ENCODE assay signal across 12 cellular contexts in the genomic region with DNA sequence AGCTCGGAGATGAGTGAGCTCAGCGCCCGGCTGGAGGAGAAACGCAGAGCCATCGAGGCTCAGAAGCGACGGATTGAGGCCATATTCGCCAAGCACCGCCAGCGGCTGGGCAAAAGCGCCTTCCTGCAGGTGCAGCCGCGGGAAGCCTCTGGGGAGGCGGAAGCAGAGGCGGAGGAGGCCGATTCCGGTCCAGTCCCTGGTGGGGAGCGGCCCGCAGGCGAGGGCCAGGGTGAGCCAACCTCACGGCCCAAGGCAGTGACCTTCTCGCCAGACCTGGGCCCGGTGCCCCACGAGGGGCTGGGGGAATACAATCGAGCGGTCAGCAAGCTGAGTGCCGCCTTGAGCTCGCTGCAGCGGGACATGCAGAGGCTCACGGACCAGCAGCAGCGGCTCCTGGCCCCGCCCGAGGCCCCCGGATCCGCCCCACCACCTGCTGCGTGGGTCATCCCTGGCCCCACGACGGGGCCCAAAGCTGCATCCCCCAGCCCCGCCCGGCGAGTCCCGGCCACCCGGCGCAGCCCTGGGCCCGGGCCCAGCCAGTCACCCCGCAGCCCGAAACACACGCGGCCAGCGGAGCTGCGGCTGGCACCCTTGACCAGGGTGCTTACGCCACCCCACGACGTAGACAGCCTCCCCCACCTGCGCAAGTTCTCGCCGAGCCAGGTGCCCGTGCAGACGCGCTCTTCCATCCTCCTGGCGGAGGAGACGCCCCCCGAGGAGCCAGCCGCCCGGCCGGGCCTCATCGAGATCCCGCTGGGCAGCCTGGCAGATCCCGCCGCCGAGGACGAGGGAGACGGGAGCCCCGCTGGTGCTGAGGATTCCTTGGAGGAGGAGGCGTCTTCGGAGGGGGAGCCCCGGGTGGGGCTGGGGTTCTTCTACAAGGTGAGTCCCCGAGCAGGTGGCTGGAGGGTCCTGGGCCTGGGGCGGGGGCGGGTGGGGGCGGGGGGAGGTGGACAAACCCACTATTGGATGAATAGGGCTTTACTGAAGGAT. TPM values are rescaled to one million over a fixed set of nuclear protein-coding genes. Genes with fewer than 3 reads are reported as not detected.
DNase-seq lines count a peak whose midpoint lies in the region; ATAC-seq and TF ChIP-seq lines count a peak whose summit lies in the region.
"Had no signal": no experiment of that assay in that cellular context is flagged by ENCODE, and none has a peak within 500 bp of the region (broad histone marks: within the 10 kb centered on the region; RNA-seq: fewer than 3 reads in every experiment).

No MANE protein-coding gene starts in this region.

- H3F3A ChIP-seq in PC-9 (ENCODE audit: insufficient read depth, low read depth) = peaks cover 12% of the 10 kb centered on the region

- H3K27me3 ChIP-seq in PC-9 (ENCODE audit: insufficient read depth, low read depth) (no peaks in the 10 kb centered on the region), osteoblast (ENCODE audit: insufficient read depth, low read length) (no peaks in the 10 kb centered on the region)

- H3K4me1 ChIP-seq in PC-9 (replicated peaks; ENCODE audit: insufficient read depth) (peaks cover 5% of the 10 kb centered on the region; the same call in 1 of the 2 replicates), osteoblast (ENCODE audit: insufficient read depth, low read length) (no peaks in the 10 kb centered on the region)
- H3K4me1 ChIP-seq: A549, Caco-2 had no signal

- H3K4me2 ChIP-seq in PC-9 = no peak overlapping the region
- H3K4me2 ChIP-seq in osteoblast (ENCODE audit: insufficient read depth, low read length) = no peak overlapping the region
- H3K4me2 ChIP-seq: A549 had no signal

- CTCF ChIA-PET in PC-9 (lab: Charles Lee) = no interaction called here

- ATAC-seq in left colon (peak; percentile 6), GM19467 (IDR thresholded peaks at IDR 0.05; ENCODE audit: unreplicated experiment) (no peak)
- ATAC-seq: A549; CD8-positive, alpha-beta T cell; HCT116 had no signal

- H3K4me3 ChIP-seq in PC-9 (no peak overlapping the region), osteoblast (ENCODE audit: insufficient read depth, low read length) (no peak overlapping the region)
- H3K4me3 ChIP-seq: A549, GM23248 had no signal

- no peaks in the 10 kb centered on the region for H3K9me3 ChIP-seq in PC-9 (ENCODE audit: insufficient read depth, low read depth)
- H3K9me3 ChIP-seq in osteoblast (ENCODE audit: low read depth, low read length) = no peaks in the 10 kb centered on the region
- H3K9me3 ChIP-seq: A549, Caco-2 had no signal

- POLR2A ChIA-PET in PC-9 (lab: Charles Lee; ENCODE audit: unreplicated experiment) = no interaction called here

- H3K79me2 ChIP-seq in PC-9 (ENCODE audit: low read depth) (no peaks in the 10 kb centered on the region), osteoblast (ENCODE audit: insufficient read depth, low read length) (no peaks in the 10 kb centered on the region)

- no peak overlapping the region for H3K27ac ChIP-seq in PC-9
- H3K27ac ChIP-seq in osteoblast (ENCODE audit: low read depth, low read length) = no peak overlapping the region
- H3K27ac ChIP-seq: A549, GM23248 had no signal

- H2AFZ ChIP-seq in PC-9 (no peak overlapping the region), osteoblast (ENCODE audit: low read length) (no peak overlapping the region)
- H2AFZ ChIP-seq: GM23248 had no signal

- no peaks in the 10 kb centered on the region for H3K9me2 ChIP-seq in PC-9 (ENCODE audit: insufficient read depth)

- peaks cover under 1% of the 10 kb centered on the region; the same call in 1 of the 2 replicates for H4K20me1 ChIP-seq in PC-9 (ENCODE audit: insufficient read depth)
- no peaks in the 10 kb centered on the region for H4K20me1 ChIP-seq in osteoblast (ENCODE audit: insufficient read depth, low read length)

- TSS peak; percentile 47 for BruUV-seq in PC-9 (replicated peaks; lab: Mats Ljungman, UMichigan)

- peaks cover 4% of the 10 kb centered on the region for H3K36me3 ChIP-seq in PC-9 (ENCODE audit: low read depth)
- H3K36me3 ChIP-seq in osteoblast (ENCODE audit: insufficient read depth, low read length) = no peaks in the 10 kb centered on the region

- TF ChIP-seq CTCF in PC-9 (conservative IDR thresholded peaks at IDR 0.05) (no peak), osteoblast (IDR thresholded peaks at IDR 0.05; ENCODE audit: extremely low read depth, low read depth, low read length) (no peak), GM10266 (IDR thresholded peaks at IDR 0.05; ENCODE audit: control insufficient read depth, insufficient read depth, low read depth, missing control alignments) (no peak)

- peak in 1 of 2 experiments; percentile 22 for DNase-seq in PC-9
- DNase-seq in left colon = no peak
- peak; percentile 63 for DNase-seq in osteoblast (ENCODE audit: insufficient read length, low spot score, missing footprints)
- no peak for DNase-seq in GM10266 (ENCODE audit: extremely low spot score)
- DNase-seq: Caco-2; CD8-positive, alpha-beta T cell; DND-41; GDM1; GM23248 had no signal

- intact Hi-C loops in PC-9 (cut with micrococcal nuclease; ENCODE audit: unreplicated experiment) = no loop called here
- intact Hi-C loops in left colon (cut with DNase I, micrococcal nuclease) = no loop called here

RNA-seq across cellular contexts. Expression of a gene that starts 16.8 kb away (rescaled TPM):
- 44.9 and 51.3 TPM in 2 replicates for total RNA-seq in PC-9 (2021)
- 10 to 100 TPM; 23.6 to 29.4 TPM for total RNA-seq in left colon
- total RNA-seq in osteoblast = 35.9 and 40.5 TPM in 2 replicates

RNA-seq across cellular contexts. Expression of a gene that starts 16.9 kb away (rescaled TPM):
- total RNA-seq in PC-9 (2021) = 25.9 and 27.8 TPM in 2 replicates
- 10 to 100 TPM; 51.1 to 52.4 TPM for total RNA-seq in left colon
- total RNA-seq in osteoblast = not detected in 2 replicates
- total RNA-seq: GM23248 had no signal

RNA-seq across cellular contexts. Expression of a gene that starts 17.0 kb away (rescaled TPM):
- total RNA-seq in PC-9 (2021) (149 and 222 TPM in 2 replicates), left colon (100 to 1,000 TPM; 100 to 123 TPM), osteoblast (9.0 and 9.4 TPM in 2 replicates)

RNA-seq across cellular contexts. Expression of a gene that starts 20.9 kb away (rescaled TPM):
- total RNA-seq in PC-9 (2021) (0.92 and 1.0 TPM in 2 replicates), left colon (under 1 TPM in 1 of 2 donors, not detected in 1; 0.73 TPM), osteoblast (not detected in 2 replicates)
- total RNA-seq: GM23248 had no signal

RNA-seq across cellular contexts. Expression of a gene that starts 24.3 kb away (rescaled TPM):
- total RNA-seq in PC-9 (2021) (148 and 201 TPM in 2 replicates), left colon (100 to 1,000 TPM; 186 to 209 TPM), osteoblast (1.2 and 3.3 TPM in 2 replicates)

Comparison
In these comparisons a context has a peak if more than half of its experiments do, and no peak if none do; other contexts are left out.
1. RNA of a gene that starts 16.9 kb away (total RNA-seq): 51.1 to 52.4 TPM in left colon and 25.9 to 27.8 TPM in PC-9; not detected in osteoblast; every median in the first group is over 10 times any median in the second.